In genomic region chr1:147676306-147677085, GRCh38 we compare ENCODE assay signal across 19 cellular contexts. TPM values are rescaled to one million over a fixed set of nuclear protein-coding genes. Genes with fewer than 3 reads are reported as not detected.
DNase-seq lines count a peak whose midpoint lies in the region; ATAC-seq and TF ChIP-seq lines count a peak whose summit lies in the region.
"Had no signal": no experiment of that assay in that cellular context is flagged by ENCODE, and none has a peak within 500 bp of the region (broad histone marks: within the 10 kb centered on the region; RNA-seq: fewer than 3 reads in every experiment).

No MANE protein-coding gene starts in this region.

- peaks cover 29% of the 10 kb centered on the region for H3K9me3 ChIP-seq in PC-9 (ENCODE audit: insufficient read depth, low read depth)
- peaks cover 39% of the 10 kb centered on the region for H3K9me3 ChIP-seq in endodermal cell (ENCODE audit: control insufficient read depth, low read length)
- H3K9me3 ChIP-seq in neural progenitor cell (ENCODE audit: low read depth): no peaks in the 10 kb centered on the region
- H3K9me3 ChIP-seq: body of pancreas had no signal

- no peaks in the 10 kb centered on the region for H3K9me2 ChIP-seq in PC-9 (ENCODE audit: insufficient read depth)

- 43 to 73% methylated on average over 1 to 4 of the region's 4 CpGs for WGBS in endodermal cell (ENCODE audit: insufficient coverage in 1 of 2, insufficient read length in 1 of 2), 2 experiments

- TF ChIP-seq CTCF in PC-9 (conservative IDR thresholded peaks at IDR 0.05): no peak
- no peak for TF ChIP-seq CTCF in endodermal cell (conservative IDR thresholded peaks at IDR 0.05)
- no peak for TF ChIP-seq CTCF in neural progenitor cell (IDR thresholded peaks at IDR 0.05)
- no peak for TF ChIP-seq CTCF in chondrocyte (IDR thresholded peaks at IDR 0.05)

- H3K9ac ChIP-seq in endodermal cell (ENCODE audit: extremely low read depth, low read length, poor library complexity, severe bottlenecking) (no peak overlapping the region), neural progenitor cell (no peak overlapping the region)

- CTCF ChIA-PET in PC-9 (lab: Charles Lee): interaction anchor here (0.6 to 0.7 kb wide), 2 partner anchors 35 to 104 kb away, joined by 3 to 6 read pairs; no protein-coding TSS in a partner anchor

- H3F3A ChIP-seq in PC-9 (ENCODE audit: insufficient read depth, low read depth) (peaks cover 36% of the 10 kb centered on the region), neural progenitor cell (ENCODE audit: low read depth) (no peaks in the 10 kb centered on the region)

- H3K9me3 Mint-ChIP-seq in endodermal cell: peaks cover 37% of the 10 kb centered on the region
- H3K9me3 Mint-ChIP-seq in neural progenitor cell: peaks cover 36% of the 10 kb centered on the region
- peaks cover 21% of the 10 kb centered on the region for H3K9me3 Mint-ChIP-seq in chondrocyte (ENCODE audit: low read depth)

- no peaks in the 10 kb centered on the region for H3K27me3 Mint-ChIP-seq in endodermal cell (ENCODE audit: insufficient read depth)
- no peaks in the 10 kb centered on the region for H3K27me3 Mint-ChIP-seq in neural progenitor cell (ENCODE audit: insufficient read depth, low read depth)
- H3K27me3 Mint-ChIP-seq in chondrocyte (ENCODE audit: low read depth): no peaks in the 10 kb centered on the region

- H3K27ac ChIP-seq in PC-9: peak overlapping the region; percentile 78
- H3K27ac ChIP-seq in endodermal cell (ENCODE audit: low read depth, low read length): peak overlapping the region; percentile 46
- H3K27ac ChIP-seq in neural progenitor cell: peak overlapping the region; percentile 4
- H3K27ac ChIP-seq: body of pancreas, esophagus muscularis mucosa had no signal

- H3K4me3 Mint-ChIP-seq in endodermal cell (no peak overlapping the region), neural progenitor cell (peak overlapping the region; percentile 2), chondrocyte (ENCODE audit: unreplicated experiment) (no peak overlapping the region)
- H3K4me3 Mint-ChIP-seq: activated T-cell treated with anti-CD3 and anti-CD28 coated beads, Interleukin-2, amount 50 U/mL, for 24 hours; stimulated activated naive B cell treated with anti-CD40 and anti-IgM and Interleukin-4, amounts not matched to agents 10 μg/mL and 1 μg/mL and 100 μg/mL, for 72 hours had no signal

- no peak overlapping the region for H3K27ac Mint-ChIP-seq in endodermal cell
- H3K27ac Mint-ChIP-seq in neural progenitor cell: peak overlapping the region; percentile 89
- H3K27ac Mint-ChIP-seq in chondrocyte (ENCODE audit: unreplicated experiment): no peak overlapping the region
- H3K27ac Mint-ChIP-seq: activated T-cell treated with anti-CD3 and anti-CD28 coated beads, Interleukin-2, amount 50 U/mL, for 24 hours; stimulated activated naive B cell treated with anti-CD40 and anti-IgM and Interleukin-4, amounts not matched to agents 10 μg/mL and 1 μg/mL and 100 μg/mL, for 72 hours had no signal

- H3K4me2 ChIP-seq in PC-9 (peak overlapping the region; percentile 45), neural progenitor cell (peak overlapping the region; percentile 8)

- peaks cover 35% of the 10 kb centered on the region for H3K4me1 ChIP-seq in PC-9 (replicated peaks; ENCODE audit: insufficient read depth)
- no peaks in the 10 kb centered on the region for H3K4me1 ChIP-seq in endodermal cell (ENCODE audit: control insufficient read depth, insufficient read depth, low read length)
- H3K4me1 ChIP-seq in neural progenitor cell: peaks cover 16% of the 10 kb centered on the region
- H3K4me1 ChIP-seq: body of pancreas, Caco-2, esophagus muscularis mucosa had no signal

- H3K4me3 ChIP-seq in PC-9 (peak overlapping the region; percentile 12; the same call in 1 of the 2 replicates), endodermal cell (ENCODE audit: low read length) (no peak overlapping the region), neural progenitor cell (no peak overlapping the region)
- H3K4me3 ChIP-seq: body of pancreas, esophagus muscularis mucosa, GM12878 had no signal

- no peaks in the 10 kb centered on the region for H3K79me2 ChIP-seq in PC-9 (ENCODE audit: low read depth)
- H3K79me2 ChIP-seq in neural progenitor cell (ENCODE audit: low read depth): no peaks in the 10 kb centered on the region

- POLR2A ChIA-PET in PC-9 (lab: Charles Lee; ENCODE audit: unreplicated experiment): no interaction called here

- no TSS peak for BruUV-seq in PC-9 (replicated peaks; lab: Mats Ljungman, UMichigan)

- intact Hi-C loops in PC-9 (cut with micrococcal nuclease; ENCODE audit: unreplicated experiment): no loop called here

- H3K4me1 Mint-ChIP-seq in endodermal cell: no peaks in the 10 kb centered on the region
- peaks cover 31% of the 10 kb centered on the region for H3K4me1 Mint-ChIP-seq in neural progenitor cell
- H3K4me1 Mint-ChIP-seq in chondrocyte (ENCODE audit: low read depth): peaks cover 6% of the 10 kb centered on the region
- H3K4me1 Mint-ChIP-seq: stimulated activated naive B cell treated with anti-CD40 and anti-IgM and Interleukin-4, amounts not matched to agents 10 μg/mL and 1 μg/mL and 100 μg/mL, for 72 hours had no signal

- H3K36me3 ChIP-seq in PC-9 (ENCODE audit: low read depth): peaks cover 5% of the 10 kb centered on the region; the same call in 1 of the 2 replicates
- no peaks in the 10 kb centered on the region for H3K36me3 ChIP-seq in endodermal cell (ENCODE audit: control insufficient read depth, insufficient read depth, low read length)
- no peaks in the 10 kb centered on the region for H3K36me3 ChIP-seq in neural progenitor cell
- H3K36me3 ChIP-seq: esophagus muscularis mucosa had no signal

- H4K20me1 ChIP-seq in PC-9 (ENCODE audit: insufficient read depth) (no peaks in the 10 kb centered on the region), neural progenitor cell (ENCODE audit: low read depth) (no peaks in the 10 kb centered on the region)

- peak overlapping the region; percentile 30; the same call in 1 of the 2 replicates for H2AFZ ChIP-seq in PC-9
- peak overlapping the region; percentile 23 for H2AFZ ChIP-seq in neural progenitor cell (replicated peaks)

- H3K36me3 Mint-ChIP-seq in endodermal cell (ENCODE audit: low read depth) (peaks cover 4% of the 10 kb centered on the region), neural progenitor cell (peaks cover 7% of the 10 kb centered on the region), chondrocyte (ENCODE audit: low read depth) (no peaks in the 10 kb centered on the region)
- H3K36me3 Mint-ChIP-seq: stimulated activated naive B cell treated with anti-CD40 and anti-IgM and Interleukin-4, amounts not matched to agents 10 μg/mL and 1 μg/mL and 100 μg/mL, for 72 hours had no signal

- DNase-seq in EL (peak; percentile 73), PC-9 (peak; percentile 21 to 77), endodermal cell (no peak), neural progenitor cell (ENCODE audit: low spot score) (no peak), chondrocyte (ENCODE audit: low spot score) (no peak), SHP77 treated with DMSO at 0.1 percent for 48 hours (lab: John Stamatoyannopoulos, UW) (no peak)
- DNase-seq: activated T-cell treated with anti-CD3 and anti-CD28 coated beads, Interleukin-2, amount 50 U/mL, for 24 hours; body of pancreas; Caco-2; left cardiac atrium; NCI-H524 treated with DMSO at 0.1 percent for 48 hours; SHP77; stimulated activated CD4-positive, alpha-beta T cell treated with anti-CD3 and anti-CD28 coated beads, Interleukin-1b, Interleukin-23, amount 100 ng/mL, for 48 hours; stimulated activated naive B cell treated with anti-CD40 and anti-IgM and Interleukin-4, amounts not matched to agents 10 μg/mL and 1 μg/mL and 100 μg/mL, for 72 hours had no signal

- ATAC-seq in GM19455 (IDR thresholded peaks at IDR 0.05; ENCODE audit: unreplicated experiment): no peak
- no peak for ATAC-seq in GM19035 (IDR thresholded peaks at IDR 0.05; ENCODE audit: unreplicated experiment)
- ATAC-seq: activated CD4-positive, CD25-positive, alpha-beta regulatory T cell treated with anti-CD3 and anti-CD28 coated beads, Interleukin-2, amount 50 U/mL, for 24 hours; body of pancreas; GM12878; left cardiac atrium; stimulated activated naive B cell treated with anti-CD40 and anti-IgM and Interleukin-4, amounts not matched to agents 10 μg/mL and 1 μg/mL and 100 μg/mL, for 72 hours had no signal

- H3K27me3 ChIP-seq in PC-9 (ENCODE audit: insufficient read depth, low read depth) (no peaks in the 10 kb centered on the region), endodermal cell (ENCODE audit: control insufficient read depth, insufficient read depth, low read length, poor library complexity, severe bottlenecking) (no peaks in the 10 kb centered on the region), neural progenitor cell (no peaks in the 10 kb centered on the region)
- H3K27me3 ChIP-seq: body of pancreas, esophagus muscularis mucosa had no signal

RNA-seq across cellular contexts. Expression of gene ACP6, which starts 6.2 kb away (rescaled TPM):
- total RNA-seq in PC-9 (2021) (71.4 and 85.3 TPM in 2 replicates), endodermal cell (10 to 100 TPM; 15.2 to 17.9 TPM), neural progenitor cell (ENCODE audit: low replicate concordance) (25.9 and 27.6 TPM in 2 replicates), chondrocyte (7.2 to 10.8 TPM (median 9.6 TPM) in 3 replicates)
- polyA plus RNA-seq in endodermal cell (2013, experiment 1 of 2): 18.3 TPM
- 21.4 TPM for polyA plus RNA-seq in endodermal cell (2013, experiment 2 of 2)

Comparison
In these comparisons a context has a peak if more than half of its experiments do, and no peak if none do; other contexts are left out.
1. DNase-seq: peak in EL (single experiment) and PC-9 (2 of 2); none in endodermal cell (single experiment), neural progenitor cell (single experiment), chondrocyte (single experiment) and SHP77 treated with DMSO at 0.1 percent for 48 hours (single experiment).
2. H3K27ac ChIP-seq: peak in every context shown above with its lines; median percentile 78 in PC-9; 46 in endodermal cell; 4 in neural progenitor cell.